In the genomic region with DNA sequence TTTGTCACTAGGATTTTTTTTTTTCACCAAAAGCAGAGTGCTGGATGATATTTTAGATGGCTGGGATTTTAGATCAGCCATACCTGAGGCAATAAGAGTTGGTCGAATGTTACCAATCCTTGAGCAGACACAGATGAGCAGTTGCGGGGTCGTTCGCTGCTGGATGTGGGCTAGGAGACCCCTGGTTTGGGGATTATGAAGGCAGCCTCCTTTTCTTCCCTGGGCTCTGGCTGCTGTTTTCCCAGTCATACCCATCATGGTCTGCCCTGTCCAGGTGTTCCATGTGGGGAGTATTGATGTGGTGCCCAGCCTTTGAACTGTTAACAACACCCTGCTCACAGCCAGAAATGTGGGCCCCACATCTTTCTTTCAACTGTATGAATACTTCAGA, we compare ENCODE assay signal across 18 cellular contexts. TPM values are rescaled to one million over a fixed set of nuclear protein-coding genes. Genes with fewer than 3 reads are reported as not detected.
DNase-seq lines count a peak whose midpoint lies in the region; ATAC-seq and TF ChIP-seq lines count a peak whose summit lies in the region.
"Had no signal": no experiment of that assay in that cellular context is flagged by ENCODE, and none has a peak within 500 bp of the region (broad histone marks: within the 10 kb centered on the region; RNA-seq: fewer than 3 reads in every experiment).

No MANE protein-coding gene starts in this region.

- DNase-seq in left ventricle myocardium inferior, result no peak
- no peak for DNase-seq in Right ventricle myocardium superior
- DNase-seq in RWPE1 (ENCODE audit: low spot score), result no peak
- DNase-seq in medulla oblongata (ENCODE audit: extremely low spot score), result peak; percentile 1
- no peak for DNase-seq in stimulated activated naive CD8-positive, alpha-beta T cell treated with anti-CD3 and anti-CD28 coated beads, Interleukin-15, Interleukin-2, amounts not matched to agents 100 U/mL and 50 U/mL, for 24 hours
- no peak for DNase-seq in stimulated activated CD4-positive, alpha-beta T cell treated with anti-CD3 and anti-CD28 coated beads, Interleukin-2, amount 100 ng/mL, for 48 hours
- no peak for DNase-seq in dorsolateral prefrontal cortex
- DNase-seq: BE2C; Calu3; CD8-positive, alpha-beta T cell; DMS79 treated with DMSO at 0.1 percent for 48 hours; GF-D8; GOT3; H7; HFFc6; IMR-90 had no signal

- peak overlapping the region; percentile 31 to 91 (median 57); a peak in 21 of 22 replicates for H3K4me2 ChIP-seq in BLaER1 treated with 17β-estradiol and CSF1 and Interleukin-3, amounts not matched to agents 10 nM and 100 nM

- peak overlapping the region in 3 of 11 experiments; percentile 33 to 55 (median 51); a peak in 5 of 22 replicates for H3K9ac ChIP-seq in BLaER1 treated with 17β-estradiol and CSF1 and Interleukin-3, amounts not matched to agents 10 nM and 100 nM

- POLR2A ChIA-PET in RWPE1 (lab: Yijun Ruan, JAX; ENCODE audit: low non-redundant PET), result no interaction called here

- H4K20me1 ChIP-seq in BLaER1 treated with 17β-estradiol and CSF1 and Interleukin-3, amounts not matched to agents 10 nM and 100 nM, result peaks cover 0 to 13% (median 0%) of the 10 kb centered on the region in 11 experiments; a peak in 1 of 22 replicates

- no peaks in the 10 kb centered on the region for H3K9me3 ChIP-seq in left ventricle myocardium inferior (replicated peaks)
- H3K9me3 ChIP-seq in BLaER1 treated with 17β-estradiol and CSF1 and Interleukin-3, amounts not matched to agents 10 nM and 100 nM (replicated peaks in 1 of 11), result peaks cover 0 to 17% (median 12%) of the 10 kb centered on the region in 11 experiments; a peak in 20 of 22 replicates
- H3K9me3 ChIP-seq: BE2C had no signal

- H3K27ac ChIP-seq in left ventricle myocardium inferior (replicated peaks), result peak overlapping the region; percentile 89
- 0 out of 22 replicates have a peak overlapping the region, but pooled peaks of 1 of the 11 experiments have one; percentile 3 for H3K27ac ChIP-seq in BLaER1 treated with 17β-estradiol and CSF1 and Interleukin-3, amounts not matched to agents 10 nM and 100 nM
- peak overlapping the region; percentile 35; the same call in 1 of the 2 replicates for H3K27ac ChIP-seq in RWPE1
- H3K27ac ChIP-seq in dorsolateral prefrontal cortex, result no peak overlapping the region

- no peak for ATAC-seq in Right ventricle myocardium superior (ENCODE audit: poor library complexity)
- no peak for ATAC-seq in stimulated activated naive CD8-positive, alpha-beta T cell treated with anti-CD3 and anti-CD28 coated beads, Interleukin-15, Interleukin-2, amounts not matched to agents 100 U/mL and 50 U/mL, for 24 hours
- ATAC-seq: CD8-positive, alpha-beta T cell; HCT116 had no signal

- no peak overlapping the region for H3K4me3 ChIP-seq in left ventricle myocardium inferior
- no peak overlapping the region for H3K4me3 ChIP-seq in BLaER1 treated with 17β-estradiol and CSF1 and Interleukin-3, amounts not matched to agents 10 nM and 100 nM
- H3K4me3 ChIP-seq in dorsolateral prefrontal cortex, result no peak overlapping the region

- TF ChIP-seq CTCF in left ventricle myocardium inferior (IDR thresholded peaks at IDR 0.05; ENCODE audit: borderline replicate concordance), result no peak
- TF ChIP-seq CTCF in RWPE1 (conservative IDR thresholded peaks at IDR 0.05; ENCODE audit: low read depth), result no peak
- no peak for TF ChIP-seq CTCF in dorsolateral prefrontal cortex (IDR thresholded peaks at IDR 0.05 in 54 of 56, conservative IDR thresholded peaks at IDR 0.05 in 2 of 56; ENCODE audit: low read depth in 1 of 56, partially characterized antibody in 56 of 56)

- CTCF ChIA-PET in RWPE1 (lab: Yijun Ruan, JAX), result no interaction called here

- no peaks in the 10 kb centered on the region for H3K27me3 ChIP-seq in left ventricle myocardium inferior (ENCODE audit: low read depth)
- peaks cover 0 to 30% (median 25%) of the 10 kb centered on the region in 11 experiments; a peak in 18 of 22 replicates for H3K27me3 ChIP-seq in BLaER1 treated with 17β-estradiol and CSF1 and Interleukin-3, amounts not matched to agents 10 nM and 100 nM
- no peaks in the 10 kb centered on the region for H3K27me3 ChIP-seq in dorsolateral prefrontal cortex

- peaks cover 86% of the 10 kb centered on the region for H3K4me1 ChIP-seq in left ventricle myocardium inferior
- H3K4me1 ChIP-seq in BLaER1 treated with 17β-estradiol and CSF1 and Interleukin-3, amounts not matched to agents 10 nM and 100 nM, result peaks cover 18 to 57% (median 29%) of the 10 kb centered on the region in 10 experiments
- H3K4me1 ChIP-seq: BE2C had no signal

- no peaks in the 10 kb centered on the region for H3K36me3 ChIP-seq in left ventricle myocardium inferior
- peaks cover 0 to 20% (median 0%) of the 10 kb centered on the region in 11 experiments; a peak in 6 of 22 replicates for H3K36me3 ChIP-seq in BLaER1 treated with 17β-estradiol and CSF1 and Interleukin-3, amounts not matched to agents 10 nM and 100 nM
- H3K36me3 ChIP-seq: BE2C had no signal

- intact Hi-C loops in left ventricle myocardium inferior (cut with micrococcal nuclease), result no loop called here
- intact Hi-C loops in Right ventricle myocardium superior (cut with DNase I), result no loop called here
- intact Hi-C loops in dorsolateral prefrontal cortex (cut with DNase I), result no loop called here

RNA-seq across cellular contexts. Expression of a gene that starts 5.0 kb away (rescaled TPM):
- 13.8 TPM for total RNA-seq in left ventricle myocardium inferior
- 16.0 TPM for total RNA-seq in Right ventricle myocardium superior
- total RNA-seq in dorsolateral prefrontal cortex, result 10 to 100 TPM; 26.2 to 55.9 (median 39.1) TPM

RNA-seq across cellular contexts. Expression of a gene that starts 19.1 kb away (rescaled TPM):
- total RNA-seq in left ventricle myocardium inferior (not detected), Right ventricle myocardium superior (not detected), dorsolateral prefrontal cortex (1 to 10 TPM in 6 of 120 experiments, under 1 TPM in 42, not detected in 72; 0.25 to 1.7 (median 0.59) TPM)
- total RNA-seq: CD8-positive, alpha-beta T cell; H7; HFFc6; IMR-90 had no signal

Comparison
In these comparisons a context has a peak if more than half of its experiments do, and no peak if none do; other contexts are left out.
1. H3K27ac ChIP-seq: peak in left ventricle myocardium inferior (single experiment) and RWPE1 (single experiment); none in dorsolateral prefrontal cortex (0 of 59).